Comparison of ENCODE assay signal across 8 cellular contexts in the genomic region with DNA sequence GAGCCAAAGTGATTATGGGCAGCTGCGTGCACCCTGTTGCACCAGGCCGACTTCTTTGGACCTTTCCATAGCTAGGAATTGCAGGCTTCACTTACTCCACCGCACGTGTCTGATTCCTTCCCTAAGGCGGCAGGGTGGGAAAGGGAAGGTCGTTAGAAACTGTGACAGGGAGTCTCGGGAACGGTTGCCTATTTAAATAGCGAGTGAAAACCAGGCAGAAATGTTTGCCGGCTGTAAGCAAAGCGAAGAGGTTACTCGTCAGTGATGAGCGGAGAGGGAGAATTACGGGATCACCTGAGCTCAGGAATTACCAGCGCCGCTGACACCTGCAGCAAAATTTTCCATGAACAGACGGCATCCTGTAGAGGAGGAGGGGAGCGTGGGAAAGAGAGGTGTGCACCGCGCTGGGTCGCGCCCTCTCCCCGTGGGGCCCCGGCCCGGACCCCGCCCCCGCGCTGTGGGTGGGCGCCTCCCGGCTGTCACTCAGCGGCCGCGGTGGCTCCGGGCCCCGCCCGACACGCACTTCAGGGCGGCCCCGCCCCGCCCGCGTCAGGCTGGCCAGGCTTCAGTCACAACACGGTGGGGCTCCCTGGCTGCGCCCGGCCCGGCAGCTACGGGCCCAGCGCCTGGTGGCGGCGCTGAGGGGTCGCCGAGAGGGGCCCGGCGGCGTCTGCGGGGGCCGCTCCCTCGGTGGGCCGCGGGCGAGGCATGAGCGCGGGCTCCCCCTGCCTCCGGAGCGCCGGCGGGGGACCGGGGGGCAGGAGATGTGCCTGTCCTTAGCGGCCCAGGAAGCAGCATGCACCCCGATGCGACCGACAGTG. TPM values are rescaled to one million over a fixed set of nuclear protein-coding genes. Genes with fewer than 3 reads are reported as not detected.
DNase-seq lines count a peak whose midpoint lies in the region; TF ChIP-seq lines count a peak whose summit lies in the region.

TSS of gene SNX25 (plus strand) at position 568 of the 821 bp plus-strand sequence. CDS start at position 797, 229 bp downstream.

- H3K27me3 Mint-ChIP-seq in nephron progenitor cell (ENCODE audit: low read depth, poor library complexity), result peaks cover 15% of the 10 kb centered on the region

- no peaks in the 10 kb centered on the region for H3K36me3 ChIP-seq in stomach

- peak within 1 kb of the TSS; percentile 85 for H3K27ac Mint-ChIP-seq in nephron progenitor cell

- CTCF ChIA-PET in RWPE1 (lab: Yijun Ruan, JAX), result interaction anchor here (0.6 kb wide), 1 partner anchor 195 kb away, joined by 6 read pairs; no protein-coding TSS in a partner anchor

- no peak for TF ChIP-seq EP300 in stomach (IDR thresholded peaks at IDR 0.05)

- H3K4me1 ChIP-seq in stomach, result peaks cover 22 to 46% (median 36%) of the 10 kb centered on the region in 4 donors

- H3K9me3 Mint-ChIP-seq in nephron progenitor cell, result peaks cover 9% of the 10 kb centered on the region

- H3K4me1 Mint-ChIP-seq in nephron progenitor cell, result peaks cover 48% of the 10 kb centered on the region

- TF ChIP-seq POLR2A in stomach (IDR thresholded peaks at IDR 0.05), result no peak

- peak; percentile 94 for DNase-seq in D341Med (ENCODE audit: low spot score)
- DNase-seq in GM20000 (ENCODE audit: low spot score), result peak; percentile 95
- peak; percentile 76 for DNase-seq in HT1080 (ENCODE audit: low read depth)
- peak; percentile 58 for DNase-seq in RWPE1 (ENCODE audit: low spot score)
- DNase-seq in activated effector memory CD4-positive, alpha-beta T cell treated with anti-CD3 and anti-CD28 coated beads, Interleukin-2, amount 50 U/mL, for 16 hours, result peak; percentile 96
- DNase-seq in fibroblast of the conjunctiva (ENCODE audit: low read depth), result peak; percentile 37
- peak; percentile 93 for DNase-seq in nephron progenitor cell
- peak; percentile 89 for DNase-seq in stomach

- TF ChIP-seq CTCF in GM20000 (IDR thresholded peaks at IDR 0.05; ENCODE audit: extremely low read depth, missing control alignments) (peak; percentile 15), RWPE1 (conservative IDR thresholded peaks at IDR 0.05; ENCODE audit: low read depth) (peak; percentile 23), nephron progenitor cell (IDR thresholded peaks at IDR 0.05) (no peak), stomach (IDR thresholded peaks at IDR 0.05) (peak in 1 of 7 experiments; percentile 12)

- intact Hi-C loops in stomach (cut with DNase I; ENCODE audit: low total_unique reads), result no loop called here

- H3K36me3 Mint-ChIP-seq in nephron progenitor cell (ENCODE audit: low read depth), result peaks cover 9% of the 10 kb centered on the region

- POLR2A ChIA-PET in RWPE1 (lab: Yijun Ruan, JAX; ENCODE audit: low non-redundant PET), result interaction anchor here (0.6 kb wide), 1 partner anchor 187 kb away, joined by 3 read pairs; the partner anchor contains the start of gene ANKRD37

- peaks cover 0 to 6% (median 0%) of the 10 kb centered on the region in 3 donors for H3K27me3 ChIP-seq in stomach

- peak within 1 kb of the TSS; percentile 92 for H3K4me3 Mint-ChIP-seq in nephron progenitor cell

- WGBS in stomach, 5 donors, result 0 to 2% (median 1%) methylated on average over 17 to 72 of the region's 72 CpGs

- H3K9me3 ChIP-seq in stomach, result no peaks in the 10 kb centered on the region

- H3K4me3 ChIP-seq in stomach, result peak within 1 kb of the TSS; percentile 65 to 83 (median 78)

- H3K27ac ChIP-seq in RWPE1 (peak within 1 kb of the TSS; percentile 66), stomach (peak within 1 kb of the TSS; percentile 77 to 96 (median 95))

RNA-seq across cellular contexts. Expression of gene SNX25, which starts in this region (rescaled TPM):
- total RNA-seq in HT1080 (2014; rRNA removed; shearing (Covaris generic)), result 20.8 and 24.6 TPM in 2 replicates
- 20.9 and 24.0 TPM in 2 replicates for polyA plus RNA-seq in HT1080 (2015; cell fraction: cytosol; rRNA removed)
- 17.3 and 18.4 TPM in 2 replicates for polyA plus RNA-seq in HT1080 (2015; cell fraction: nucleus; rRNA removed)
- 10 to 100 TPM in 4 of 5 donors, 1 to 10 TPM in 1; 4.1 to 36.8 (median 26.4) TPM for total RNA-seq in stomach
- polyA plus RNA-seq in stomach, result 1 to 10 TPM; 2.6 to 4.7 (median 3.2) TPM

Comparison
In these comparisons a context has a peak if more than half of its experiments do, and no peak if none do; other contexts are left out.
1. Peak in every context shown above with its lines: DNase-seq, H3K4me3 ChIP-seq and H3K27ac ChIP-seq.
2. DNase-seq: peak in every context shown above with its lines; median percentile 96 in activated effector memory CD4-positive, alpha-beta T cell treated with anti-CD3 and anti-CD28 coated beads, Interleukin-2, amount 50 U/mL, for 16 hours; 95 in GM20000; 94 in D341Med; 93 in nephron progenitor cell; 89 in stomach; 76 in HT1080; 58 in RWPE1; 37 in fibroblast of the conjunctiva.